In the genomic region with DNA sequence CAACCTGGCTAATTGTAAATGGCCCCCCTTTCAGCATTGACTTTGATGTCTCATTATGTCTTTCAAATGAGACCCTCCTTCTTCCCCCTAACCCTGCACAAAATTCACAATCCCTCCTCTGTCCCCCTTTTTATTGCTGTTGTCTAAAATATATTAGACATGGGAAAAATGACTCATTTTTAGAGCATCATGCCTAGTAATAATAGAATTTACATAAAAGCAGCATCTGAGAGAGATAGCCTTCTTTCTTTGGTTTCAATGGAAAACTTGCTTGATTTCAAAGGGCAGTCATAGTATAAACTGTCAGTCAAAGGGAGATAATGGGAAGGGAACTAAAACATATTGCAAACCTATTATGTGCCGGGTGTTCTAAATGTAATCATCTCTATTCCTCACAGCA, we compare ENCODE assay signal across 18 cellular contexts. TPM values are rescaled to one million over a fixed set of nuclear protein-coding genes. Genes with fewer than 3 reads are reported as not detected.
"Had no signal": no experiment of that assay in that cellular context is flagged by ENCODE, and none has a peak within 500 bp of the region (broad histone marks: within the 10 kb centered on the region; RNA-seq: fewer than 3 reads in every experiment).

No MANE protein-coding gene starts in this region.

- ATAC-seq: activated CD8-positive, alpha-beta memory T cell treated with anti-CD3 and anti-CD28 coated beads, Interleukin-2, amount 10 ng/mL, durations not matched to agents 7 days and 5 days; right cardiac atrium; stimulated activated naive CD8-positive, alpha-beta T cell treated with anti-CD3 and anti-CD28 coated beads, Interleukin-15, Interleukin-2, amounts not matched to agents 100 U/mL and 50 U/mL, for 24 hours had no signal

- H3K27me3 ChIP-seq: spleen, suprapubic skin, upper lobe of left lung had no signal

- H3K9me3 ChIP-seq: spleen, suprapubic skin, upper lobe of left lung had no signal

- H3K4me1 ChIP-seq: spleen, upper lobe of left lung had no signal

- H3K27ac ChIP-seq: coronary artery, spleen, suprapubic skin, upper lobe of left lung had no signal

- H3K4me3 ChIP-seq: coronary artery, spleen, suprapubic skin, upper lobe of left lung had no signal

- H3K36me3 ChIP-seq: spleen, suprapubic skin, upper lobe of left lung had no signal

- DNase-seq: activated CD4-positive, alpha-beta T cell treated with anti-CD3 and anti-CD28 coated beads for 1 hour; activated CD4-positive, alpha-beta T cell treated with anti-CD3 and anti-CD28 coated beads, Interleukin-2, amount 50 U/mL, for 48 hours; activated CD8-positive, alpha-beta memory T cell treated with anti-CD3 and anti-CD28 coated beads, Interleukin-2, amount 10 ng/mL, durations not matched to agents 7 days and 5 days; activated gamma-delta T cell treated with Interleukin-2 at 50 U/mL for 16 hours; activated naive CD8-positive, alpha-beta T cell treated with anti-CD3 and anti-CD28 coated beads, Interleukin-2, amount 10 ng/mL, durations not matched to agents 7 days and 5 days; activated T-cell treated with anti-CD3 and anti-CD28 coated beads, Interleukin-2, amount 50 U/mL, for 24 hours; aorta; effector CD8-positive, alpha-beta T cell; hippocampal formation; midbrain; naive B cell; right cardiac atrium; spleen; stimulated activated CD4-positive, alpha-beta T cell treated with anti-CD3 and anti-CD28 coated beads, Interleukin-2, amount 100 ng/mL, for 48 hours; stimulated activated naive CD8-positive, alpha-beta T cell treated with anti-CD3 and anti-CD28 coated beads, Interleukin-15, Interleukin-2, amounts not matched to agents 100 U/mL and 50 U/mL, for 24 hours; upper lobe of left lung had no signal

RNA-seq across cellular contexts. Expression of gene GREM1, which starts 34.6 kb away (rescaled TPM):
- total RNA-seq: activated CD8-positive, alpha-beta memory T cell treated with anti-CD3 and anti-CD28 coated beads, Interleukin-2, amount 10 ng/mL, durations not matched to agents 7 days and 5 days; activated naive CD8-positive, alpha-beta T cell treated with anti-CD3 and anti-CD28 coated beads, Interleukin-2, amount 10 ng/mL, durations not matched to agents 7 days and 5 days had no signal

RNA-seq across cellular contexts. Expression of gene SCG5, which starts 41.7 kb away (rescaled TPM):
- total RNA-seq: suprapubic skin had no signal
